ENCODE assay signal across 11 cellular contexts in genomic region chr11:75383246-75383645, GRCh38. TPM values are rescaled to one million over a fixed set of nuclear protein-coding genes. Genes with fewer than 3 reads are reported as not detected.
A peak's percentile ranks its signal among the peaks of the same experiment; 100 is the strongest.
DNase-seq lines count a peak whose midpoint lies in the region; ATAC-seq lines count a peak whose summit lies in the region.
"Had no signal": no experiment of that assay in that cellular context is flagged by ENCODE, and none has a peak within 500 bp of the region (broad histone marks: within the 10 kb centered on the region; RNA-seq: fewer than 3 reads in every experiment).

No MANE protein-coding gene starts in this region.

- no peaks in the 10 kb centered on the region for H3K36me3 Mint-ChIP-seq in natural killer cell treated with Interleukin-12 subunit alpha and Interleukin-12 subunit beta and Interleukin-15 and Interleukin-18, amount 100 ng/mL, for 72 hours

- peaks cover 18 to 23% of the 10 kb centered on the region in 2 donors for H3K4me1 Mint-ChIP-seq in natural killer cell treated with Interleukin-12 subunit alpha and Interleukin-12 subunit beta and Interleukin-15 and Interleukin-18, amount 100 ng/mL, for 72 hours (ENCODE audit: low read depth in 2 of 2)

- ATAC-seq in natural killer cell treated with Interleukin-12 subunit alpha and Interleukin-12 subunit beta and Interleukin-15 and Interleukin-18, amount 100 ng/mL, for 72 hours: peak; percentile 91 to 93
- ATAC-seq in HG02870 (IDR thresholded peaks at IDR 0.05; ENCODE audit: unreplicated experiment) (no peak), sciatic nerve (no peak)
- ATAC-seq: heart right ventricle, SK-N-SH treated with all-trans-retinoic acid at 6 μM for 48 hours had no signal

- peak overlapping the region; percentile 62 to 92 for H3K27ac Mint-ChIP-seq in natural killer cell treated with Interleukin-12 subunit alpha and Interleukin-12 subunit beta and Interleukin-15 and Interleukin-18, amount 100 ng/mL, for 72 hours

- intact Hi-C loops in sciatic nerve (cut with DNase I): loop anchor here (5.0 to 10.0 kb wide), 2 partner anchors 58 to 1521 kb away; no protein-coding TSS in a partner anchor

- peak; percentile 35 for DNase-seq in SKM-1 (lab: John Stamatoyannopoulos, UW; ENCODE audit: unreplicated experiment)
- DNase-seq in SKM-1 treated with dmso at 0.1 percent for 144 hours (lab: John Stamatoyannopoulos, UW; ENCODE audit: unreplicated experiment): no peak
- peak; percentile 22 for DNase-seq in NCI-H226
- DNase-seq in activated effector memory CD4-positive, alpha-beta T cell treated with anti-CD3 and anti-CD28 coated beads, Interleukin-2, amount 50 U/mL, for 16 hours: peak; percentile 69
- peak; percentile 84 for DNase-seq in natural killer cell treated with Interleukin-12 subunit alpha and Interleukin-12 subunit beta and Interleukin-15 and Interleukin-18, amount 100 ng/mL, for 72 hours (ENCODE audit: low spot score)
- no peak for DNase-seq in sciatic nerve (ENCODE audit: low spot score)
- DNase-seq in NCI-H2227 treated with DMSO at 0.1 percent for 48 hours (lab: John Stamatoyannopoulos, UW): no peak
- DNase-seq: ACHN, heart right ventricle had no signal

- no peaks in the 10 kb centered on the region for H3K27me3 Mint-ChIP-seq in natural killer cell treated with Interleukin-12 subunit alpha and Interleukin-12 subunit beta and Interleukin-15 and Interleukin-18, amount 100 ng/mL, for 72 hours

- no peaks in the 10 kb centered on the region for H3K9me3 Mint-ChIP-seq in natural killer cell treated with Interleukin-12 subunit alpha and Interleukin-12 subunit beta and Interleukin-15 and Interleukin-18, amount 100 ng/mL, for 72 hours

- H3K4me3 Mint-ChIP-seq in natural killer cell treated with Interleukin-12 subunit alpha and Interleukin-12 subunit beta and Interleukin-15 and Interleukin-18, amount 100 ng/mL, for 72 hours: peak overlapping the region; percentile 70

RNA-seq across cellular contexts. Expression of gene RPS3, which starts 16.1 kb away (rescaled TPM):
- 1,000 to 10,000 TPM; 2,083 to 2,343 TPM for total RNA-seq in natural killer cell treated with Interleukin-12 subunit alpha and Interleukin-12 subunit beta and Interleukin-15 and Interleukin-18, amount 100 ng/mL, for 72 hours
- 1,413 TPM for total RNA-seq in sciatic nerve

RNA-seq across cellular contexts. Expression of gene ARRB1, which starts 31.8 kb away (rescaled TPM):
- total RNA-seq in natural killer cell treated with Interleukin-12 subunit alpha and Interleukin-12 subunit beta and Interleukin-15 and Interleukin-18, amount 100 ng/mL, for 72 hours: 10 to 100 TPM; 47.8 to 54.5 TPM
- 70.8 TPM for total RNA-seq in sciatic nerve

RNA-seq across cellular contexts. Expression of gene KLHL35, which starts 49.8 kb away (rescaled TPM):
- 1 to 10 TPM in 1 of 2 donors, under 1 TPM in 1; 0.62 to 1.5 TPM for total RNA-seq in natural killer cell treated with Interleukin-12 subunit alpha and Interleukin-12 subunit beta and Interleukin-15 and Interleukin-18, amount 100 ng/mL, for 72 hours
- 3.6 TPM for total RNA-seq in sciatic nerve

Comparison
In these comparisons a context has a peak if more than half of its experiments do, and no peak if none do; other contexts are left out.
1. DNase-seq: peak in SKM-1 (single experiment), NCI-H226 (single experiment), activated effector memory CD4-positive, alpha-beta T cell treated with anti-CD3 and anti-CD28 coated beads, Interleukin-2, amount 50 U/mL, for 16 hours (single experiment) and natural killer cell treated with Interleukin-12 subunit alpha and Interleukin-12 subunit beta and Interleukin-15 and Interleukin-18, amount 100 ng/mL, for 72 hours (single experiment); none in SKM-1 treated with dmso at 0.1 percent for 144 hours (single experiment), sciatic nerve (single experiment) and NCI-H2227 treated with DMSO at 0.1 percent for 48 hours (single experiment).
2. ATAC-seq: peak in natural killer cell treated with Interleukin-12 subunit alpha and Interleukin-12 subunit beta and Interleukin-15 and Interleukin-18, amount 100 ng/mL, for 72 hours (2 of 2); none in HG02870 (single experiment) and sciatic nerve (single experiment).